Comparison of ENCODE assay signal across 22 cellular contexts in genomic region chr5:65326912-65327311, GRCh38.
A peak's percentile ranks its signal among the peaks of the same experiment; 100 is the strongest.
DNase-seq lines count a peak whose midpoint lies in the region; ATAC-seq and TF ChIP-seq lines count a peak whose summit lies in the region.
"Had no signal": no experiment of that assay in that cellular context is flagged by ENCODE, and none has a peak within 500 bp of the region (broad histone marks: within the 10 kb centered on the region; RNA-seq: fewer than 3 reads in every experiment).

No MANE protein-coding gene starts in this region.

- DNase-seq in GM04504 (ENCODE audit: low read depth) (peak; percentile 11), MG63 (peak; percentile 1), endodermal cell (peak; percentile 51), nephron progenitor cell (no peak), SW480 (ENCODE audit: low spot score) (no peak), type B pancreatic cell (ENCODE audit: extremely low spot score, unreplicated experiment) (no peak)
- no peak for DNase-seq in activated CD8-positive, alpha-beta memory T cell treated with anti-CD3 and anti-CD28 coated beads, Interleukin-2, amount 50 U/mL, for 48 hours
- DNase-seq: activated CD4-positive, alpha-beta T cell treated with anti-CD3 and anti-CD28 coated beads, Interleukin-2, amount 50 U/mL, for 1 hour; effector memory CD4-positive, alpha-beta T cell; gastrocnemius medialis; GOT3; naive thymus-derived CD4-positive, alpha-beta T cell; NCI-H1694; NCI-H446 treated with DMSO at 0.1 percent for 48 hours; OCI-M1; psoas muscle; stimulated activated CD4-positive, alpha-beta T cell treated with anti-CD3 and anti-CD28 coated beads, Interleukin-12 subunit alpha, Interleukin-12 subunit beta, amount 100 ng/mL, for 4 hours; stimulated activated naive B cell treated with anti-CD40 and anti-IgM and Interleukin-4, amounts not matched to agents 10 μg/mL and 1 μg/mL and 100 μg/mL, for 72 hours; transverse colon had no signal

- H3K36me3 Mint-ChIP-seq in endodermal cell (ENCODE audit: low read depth), result no peaks in the 10 kb centered on the region
- H3K36me3 Mint-ChIP-seq in nephron progenitor cell (ENCODE audit: low read depth), result no peaks in the 10 kb centered on the region
- no peaks in the 10 kb centered on the region for H3K36me3 Mint-ChIP-seq in type B pancreatic cell
- H3K36me3 Mint-ChIP-seq: activated naive CD4-positive, alpha-beta T cell treated with anti-CD3 and anti-CD28 coated beads, Interleukin-2, amount 50 U/mL, for 24 hours; CD14-positive monocyte; stimulated activated naive B cell treated with anti-CD40 and anti-IgM and Interleukin-4, amounts not matched to agents 10 μg/mL and 1 μg/mL and 100 μg/mL, for 72 hours had no signal

- H3K27me3 Mint-ChIP-seq in endodermal cell (ENCODE audit: insufficient read depth) (no peaks in the 10 kb centered on the region), nephron progenitor cell (ENCODE audit: low read depth, poor library complexity) (no peaks in the 10 kb centered on the region), type B pancreatic cell (no peaks in the 10 kb centered on the region)
- H3K27me3 Mint-ChIP-seq: activated naive CD4-positive, alpha-beta T cell treated with anti-CD3 and anti-CD28 coated beads, Interleukin-2, amount 50 U/mL, for 24 hours; naive thymus-derived CD4-positive, alpha-beta T cell; stimulated activated naive B cell treated with anti-CD40 and anti-IgM and Interleukin-4, amounts not matched to agents 10 μg/mL and 1 μg/mL and 100 μg/mL, for 72 hours had no signal

- H3K27me3 ChIP-seq in MG63, result no peaks in the 10 kb centered on the region
- no peaks in the 10 kb centered on the region for H3K27me3 ChIP-seq in endodermal cell (ENCODE audit: control insufficient read depth, insufficient read depth, low read length, poor library complexity, severe bottlenecking)
- H3K27me3 ChIP-seq: gastrocnemius medialis, transverse colon had no signal

- H3K4me3 ChIP-seq in MG63 (no peak overlapping the region), endodermal cell (ENCODE audit: low read length) (no peak overlapping the region)
- H3K4me3 ChIP-seq: gastrocnemius medialis, psoas muscle, transverse colon had no signal

- no peaks in the 10 kb centered on the region for H3K9me3 Mint-ChIP-seq in endodermal cell
- no peaks in the 10 kb centered on the region for H3K9me3 Mint-ChIP-seq in nephron progenitor cell
- H3K9me3 Mint-ChIP-seq in type B pancreatic cell, result no peaks in the 10 kb centered on the region
- H3K9me3 Mint-ChIP-seq: activated naive CD4-positive, alpha-beta T cell treated with anti-CD3 and anti-CD28 coated beads, Interleukin-2, amount 50 U/mL, for 24 hours; stimulated activated naive B cell treated with anti-CD40 and anti-IgM and Interleukin-4, amounts not matched to agents 10 μg/mL and 1 μg/mL and 100 μg/mL, for 72 hours had no signal

- no peak overlapping the region for H3K9ac ChIP-seq in endodermal cell (ENCODE audit: extremely low read depth, low read length, poor library complexity, severe bottlenecking)

- no peaks in the 10 kb centered on the region for H3K4me1 ChIP-seq in endodermal cell (ENCODE audit: control insufficient read depth, insufficient read depth, low read length)
- H3K4me1 ChIP-seq: gastrocnemius medialis, psoas muscle, transverse colon had no signal

- H3K4me1 Mint-ChIP-seq in endodermal cell, result peaks cover 29% of the 10 kb centered on the region
- peaks cover 5% of the 10 kb centered on the region for H3K4me1 Mint-ChIP-seq in nephron progenitor cell
- H3K4me1 Mint-ChIP-seq in type B pancreatic cell (ENCODE audit: unreplicated experiment), result peaks cover 9% of the 10 kb centered on the region
- H3K4me1 Mint-ChIP-seq: activated naive CD4-positive, alpha-beta T cell treated with anti-CD3 and anti-CD28 coated beads, Interleukin-2, amount 50 U/mL, for 24 hours; CD14-positive monocyte; naive thymus-derived CD4-positive, alpha-beta T cell; stimulated activated naive B cell treated with anti-CD40 and anti-IgM and Interleukin-4, amounts not matched to agents 10 μg/mL and 1 μg/mL and 100 μg/mL, for 72 hours had no signal

- WGBS in endodermal cell (ENCODE audit: insufficient coverage in 1 of 2, insufficient read length in 1 of 2), 2 experiments, result 92% methylated on average over 1 of the region's 1 CpG; no CpG with 5 or more reads in 1 of the 2 experiments

- H3K27ac ChIP-seq in endodermal cell (ENCODE audit: low read depth, low read length), result no peak overlapping the region
- H3K27ac ChIP-seq: gastrocnemius medialis, psoas muscle, transverse colon had no signal

- H3K27ac Mint-ChIP-seq in endodermal cell (peak overlapping the region; percentile 58), nephron progenitor cell (peak overlapping the region; percentile 45), type B pancreatic cell (no peak overlapping the region)
- H3K27ac Mint-ChIP-seq: activated naive CD4-positive, alpha-beta T cell treated with anti-CD3 and anti-CD28 coated beads, Interleukin-2, amount 50 U/mL, for 24 hours; CD14-positive monocyte; naive thymus-derived CD4-positive, alpha-beta T cell; stimulated activated naive B cell treated with anti-CD40 and anti-IgM and Interleukin-4, amounts not matched to agents 10 μg/mL and 1 μg/mL and 100 μg/mL, for 72 hours had no signal

- H3K4me3 Mint-ChIP-seq in endodermal cell (no peak overlapping the region), nephron progenitor cell (no peak overlapping the region), type B pancreatic cell (no peak overlapping the region)
- H3K4me3 Mint-ChIP-seq: activated naive CD4-positive, alpha-beta T cell treated with anti-CD3 and anti-CD28 coated beads, Interleukin-2, amount 50 U/mL, for 24 hours; CD14-positive monocyte; naive thymus-derived CD4-positive, alpha-beta T cell; stimulated activated naive B cell treated with anti-CD40 and anti-IgM and Interleukin-4, amounts not matched to agents 10 μg/mL and 1 μg/mL and 100 μg/mL, for 72 hours had no signal

- TF ChIP-seq CTCF in endodermal cell (conservative IDR thresholded peaks at IDR 0.05), result no peak
- TF ChIP-seq CTCF in nephron progenitor cell (IDR thresholded peaks at IDR 0.05), result no peak
- TF ChIP-seq CTCF in type B pancreatic cell (conservative IDR thresholded peaks at IDR 0.05), result no peak

- H3K9me3 ChIP-seq in MG63 (no peaks in the 10 kb centered on the region), endodermal cell (ENCODE audit: control insufficient read depth, low read length) (no peaks in the 10 kb centered on the region)
- H3K9me3 ChIP-seq: gastrocnemius medialis, psoas muscle, transverse colon had no signal

- no peak for ATAC-seq in GM18861 (IDR thresholded peaks at IDR 0.05; ENCODE audit: unreplicated experiment)
- ATAC-seq: gastrocnemius medialis; naive thymus-derived CD4-positive, alpha-beta T cell; psoas muscle; stimulated activated naive B cell treated with anti-CD40 and anti-IgM and Interleukin-4, amounts not matched to agents 10 μg/mL and 1 μg/mL and 100 μg/mL, for 72 hours had no signal

- no peaks in the 10 kb centered on the region for H3K36me3 ChIP-seq in MG63
- no peaks in the 10 kb centered on the region for H3K36me3 ChIP-seq in endodermal cell (ENCODE audit: control insufficient read depth, insufficient read depth, low read length)
- H3K36me3 ChIP-seq: gastrocnemius medialis, transverse colon had no signal

Comparison
In these comparisons a context has a peak if more than half of its experiments do, and no peak if none do; other contexts are left out.
1. DNase-seq: peak in GM04504 (single experiment), MG63 (single experiment) and endodermal cell (single experiment); none in nephron progenitor cell (single experiment), SW480 (single experiment), activated CD8-positive, alpha-beta memory T cell treated with anti-CD3 and anti-CD28 coated beads, Interleukin-2, amount 50 U/mL, for 48 hours (single experiment) and type B pancreatic cell (single experiment).